Comparison of ENCODE assay signal across 16 cellular contexts in the genomic region with DNA sequence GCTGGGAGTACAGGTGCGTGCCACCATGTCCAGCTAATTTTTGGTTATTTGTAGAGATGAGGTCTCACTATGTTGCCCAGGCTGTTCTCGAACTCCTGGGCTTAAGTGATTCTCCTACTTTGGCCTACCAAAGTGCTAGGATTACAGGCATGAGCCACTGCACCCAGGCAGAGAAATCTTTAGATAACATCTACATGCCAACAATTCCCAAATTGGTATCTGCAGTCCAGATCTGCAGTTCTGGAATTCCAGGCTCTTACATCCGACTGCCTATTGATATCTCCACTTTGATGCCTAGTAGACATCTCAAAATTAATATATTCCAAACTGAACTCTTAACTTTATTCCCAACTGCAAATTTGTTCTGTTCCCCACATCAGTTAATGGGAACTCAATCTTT. TPM values are rescaled to one million over a fixed set of nuclear protein-coding genes. Genes with fewer than 3 reads are reported as not detected.
"Had no signal": no experiment of that assay in that cellular context is flagged by ENCODE, and none has a peak within 500 bp of the region (broad histone marks: within the 10 kb centered on the region; RNA-seq: fewer than 3 reads in every experiment).

No MANE protein-coding gene starts in this region.

- H3K9me3 Mint-ChIP-seq: IgD-negative memory B cell had no signal

- H3K9ac ChIP-seq: KMS-11, SK-N-SH had no signal

- H3K27me3 Mint-ChIP-seq: IgD-negative memory B cell had no signal

- H3K4me3 ChIP-seq: K562 had no signal

- H3K4me3 Mint-ChIP-seq: IgD-negative memory B cell had no signal

- H3K4me2 ChIP-seq: KMS-11, SK-N-SH had no signal

- H3K27ac Mint-ChIP-seq: IgD-negative memory B cell had no signal

- DNase-seq: Kasumi-1, MM.1S, NCI-H1436, NCI-H187, NCI-H2029, NCI-H2081 treated with DMSO at 0.1 percent for 48 hours, NCI-H226, NCI-H446, NCI-H774, SK-N-SH had no signal

- H3K27ac ChIP-seq: HL-60, KMS-11 had no signal

- H3K9me3 ChIP-seq: SK-N-SH had no signal

RNA-seq across cellular contexts. Expression of gene INAVA, which starts 23.3 kb away (rescaled TPM):
- total RNA-seq: SK-MEL-5 had no signal
- polyA plus RNA-seq: IgD-negative memory B cell, K562 had no signal

RNA-seq across cellular contexts. Expression of gene GPR25, which starts 45.2 kb away (rescaled TPM):
- total RNA-seq: K562, M059J, SK-MEL-5 had no signal
- polyA plus RNA-seq: K562, SK-N-SH had no signal
